Comparison of ENCODE assay signal across 11 cellular contexts in the genomic region with DNA sequence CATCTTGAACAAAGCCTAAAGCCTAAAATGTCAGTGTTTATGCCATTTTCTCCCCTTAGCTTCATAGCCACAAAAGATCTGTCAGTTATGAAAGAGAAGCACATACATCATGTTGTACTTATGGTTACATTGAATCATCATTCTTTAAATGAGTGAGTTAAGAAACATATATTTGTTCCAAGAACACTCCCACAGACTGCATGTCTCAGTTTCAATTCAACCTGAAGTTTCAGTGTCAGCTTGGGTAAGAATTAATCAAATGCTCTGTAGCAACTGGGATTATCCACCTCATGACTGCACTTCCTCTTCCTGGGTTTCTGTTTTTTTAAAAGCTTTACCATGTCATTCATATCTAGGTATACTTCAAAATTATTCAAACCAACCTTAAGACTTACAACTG. TPM values are rescaled to one million over a fixed set of nuclear protein-coding genes. Genes with fewer than 3 reads are reported as not detected.
A peak's percentile ranks its signal among the peaks of the same experiment; 100 is the strongest.
DNase-seq lines count a peak whose midpoint lies in the region; ATAC-seq lines count a peak whose summit lies in the region.
"Had no signal": no experiment of that assay in that cellular context is flagged by ENCODE, and none has a peak within 500 bp of the region (broad histone marks: within the 10 kb centered on the region; RNA-seq: fewer than 3 reads in every experiment).

No MANE protein-coding gene starts in this region.

- H3K4me1 Mint-ChIP-seq in activated T-helper 2 cell treated with anti-CD3 and anti-CD28 coated beads, Interferon-gamma antibody, Interleukin-2, Interleukin-4, amounts not matched to agents 10 μg/mL and 5 μg/mL and 100 μg/mL, durations not matched to agents 14 hours and 24 hours and 36 hours (ENCODE audit: low read depth), result peaks cover 14% of the 10 kb centered on the region

- intact Hi-C loops in activated T-helper 2 cell treated with anti-CD3 and anti-CD28 coated beads, Interferon-gamma antibody, Interleukin-2, Interleukin-4, amounts not matched to agents 10 μg/mL and 5 μg/mL and 100 μg/mL, durations not matched to agents 14 hours and 24 hours and 36 hours (cut with micrococcal nuclease), result loop anchor here (1.0 to 10.0 kb wide), 6 partner anchors 22 to 728 kb away; a partner anchor contains a TSS

- peaks cover 8% of the 10 kb centered on the region for H3K9me3 Mint-ChIP-seq in activated T-helper 2 cell treated with anti-CD3 and anti-CD28 coated beads, Interferon-gamma antibody, Interleukin-2, Interleukin-4, amounts not matched to agents 10 μg/mL and 5 μg/mL and 100 μg/mL, durations not matched to agents 14 hours and 24 hours and 36 hours

- H3K36me3 Mint-ChIP-seq in activated T-helper 2 cell treated with anti-CD3 and anti-CD28 coated beads, Interferon-gamma antibody, Interleukin-2, Interleukin-4, amounts not matched to agents 10 μg/mL and 5 μg/mL and 100 μg/mL, durations not matched to agents 14 hours and 24 hours and 36 hours (ENCODE audit: low read depth), result peaks cover 7% of the 10 kb centered on the region

- H3K27ac Mint-ChIP-seq in activated T-helper 2 cell treated with anti-CD3 and anti-CD28 coated beads, Interferon-gamma antibody, Interleukin-2, Interleukin-4, amounts not matched to agents 10 μg/mL and 5 μg/mL and 100 μg/mL, durations not matched to agents 14 hours and 24 hours and 36 hours, result peak overlapping the region; percentile 97

- peak overlapping the region; percentile 62 for H3K4me3 Mint-ChIP-seq in activated T-helper 2 cell treated with anti-CD3 and anti-CD28 coated beads, Interferon-gamma antibody, Interleukin-2, Interleukin-4, amounts not matched to agents 10 μg/mL and 5 μg/mL and 100 μg/mL, durations not matched to agents 14 hours and 24 hours and 36 hours (ENCODE audit: low read depth)

- peak; percentile 88 for ATAC-seq in GM18508 (IDR thresholded peaks at IDR 0.05; ENCODE audit: insufficient read depth, unreplicated experiment)
- ATAC-seq in GM19468 (IDR thresholded peaks at IDR 0.05; ENCODE audit: extremely low read depth, unreplicated experiment), result peak; percentile 74
- peak; percentile 81 for ATAC-seq in HG03095 (IDR thresholded peaks at IDR 0.05; ENCODE audit: unreplicated experiment)
- ATAC-seq: pancreas had no signal

- no peaks in the 10 kb centered on the region for H3K27me3 Mint-ChIP-seq in activated T-helper 2 cell treated with anti-CD3 and anti-CD28 coated beads, Interferon-gamma antibody, Interleukin-2, Interleukin-4, amounts not matched to agents 10 μg/mL and 5 μg/mL and 100 μg/mL, durations not matched to agents 14 hours and 24 hours and 36 hours (ENCODE audit: low read depth)

- no peak for DNase-seq in activated T-helper 2 cell treated with anti-CD3 and anti-CD28 coated beads, Interferon-gamma antibody, Interleukin-2, Interleukin-4, amounts not matched to agents 10 μg/mL and 5 μg/mL and 100 μg/mL, durations not matched to agents 14 hours and 24 hours and 36 hours (ENCODE audit: low spot score)
- DNase-seq in cortex of kidney (lab: John Stamatoyannopoulos, UW) (no peak), GM19240 (ENCODE audit: insufficient read length, low spot score) (no peak), epidermal melanocyte (ENCODE audit: insufficient read length, low spot score) (no peak)
- DNase-seq in stimulated activated CD8-positive, alpha-beta memory T cell treated with anti-CD3 and anti-CD28 coated beads, Interleukin-4, amount 100 ng/mL, for 48 hours, result no peak
- DNase-seq: DMS79 treated with DMSO at 0.1 percent for 48 hours, NCI-H526, pancreas had no signal

RNA-seq across cellular contexts. Expression of a gene that starts 3.9 kb away (rescaled TPM):
- total RNA-seq in activated T-helper 2 cell treated with anti-CD3 and anti-CD28 coated beads, Interferon-gamma antibody, Interleukin-2, Interleukin-4, amounts not matched to agents 10 μg/mL and 5 μg/mL and 100 μg/mL, durations not matched to agents 14 hours and 24 hours and 36 hours, result not detected in 2 replicates
- total RNA-seq: pancreas had no signal
